ENCODE assay signal across 10 cellular contexts in genomic region chr16:84357191-84357651, GRCh38. TPM values are rescaled to one million over a fixed set of nuclear protein-coding genes. Genes with fewer than 3 reads are reported as not detected.
DNase-seq lines count a peak whose midpoint lies in the region; ATAC-seq and TF ChIP-seq lines count a peak whose summit lies in the region.
"Had no signal": no experiment of that assay in that cellular context is flagged by ENCODE, and none has a peak within 500 bp of the region (broad histone marks: within the 10 kb centered on the region; RNA-seq: fewer than 3 reads in every experiment).

No MANE protein-coding gene starts in this region.

- H3K27me3 Mint-ChIP-seq in activated CD8-positive, alpha-beta T cell treated with anti-CD3 and anti-CD28 coated beads for 36 hours = peaks cover 4% of the 10 kb centered on the region

- peaks cover 23 to 66% (median 42%) of the 10 kb centered on the region in 10 experiments for H3K4me1 ChIP-seq in BLaER1 treated with 17β-estradiol and CSF1 and Interleukin-3, amounts not matched to agents 10 nM and 100 nM
- no peaks in the 10 kb centered on the region for H3K4me1 ChIP-seq in uterus

- no peak for TF ChIP-seq CTCF in activated CD8-positive, alpha-beta T cell treated with anti-CD3 and anti-CD28 coated beads for 36 hours (IDR thresholded peaks at IDR 0.05)
- no peak for TF ChIP-seq CTCF in uterus (IDR thresholded peaks at IDR 0.05)

- peak; percentile 57 for ATAC-seq in activated CD8-positive, alpha-beta T cell treated with anti-CD3 and anti-CD28 coated beads for 36 hours
- ATAC-seq in HG02571 (IDR thresholded peaks at IDR 0.05; ENCODE audit: unreplicated experiment) (no peak), GM21825 (IDR thresholded peaks at IDR 0.05; ENCODE audit: unreplicated experiment) (no peak)

- CTCF ChIA-PET in activated CD8-positive, alpha-beta T cell treated with anti-CD3 and anti-CD28 coated beads for 36 hours (lab: Charles Lee) = no interaction called here

- H3K4me3 ChIP-seq in BLaER1 treated with 17β-estradiol and CSF1 and Interleukin-3, amounts not matched to agents 10 nM and 100 nM = no peak overlapping the region
- no peak overlapping the region for H3K4me3 ChIP-seq in uterus
- H3K4me3 ChIP-seq: skin epidermis had no signal

- no peaks in the 10 kb centered on the region for H3K36me3 ChIP-seq in BLaER1 treated with 17β-estradiol and CSF1 and Interleukin-3, amounts not matched to agents 10 nM and 100 nM
- no peaks in the 10 kb centered on the region for H3K36me3 ChIP-seq in uterus

- intact Hi-C loops in activated CD8-positive, alpha-beta T cell treated with anti-CD3 and anti-CD28 coated beads for 36 hours (cut with micrococcal nuclease) = no loop called here
- intact Hi-C loops in uterus (cut with DNase I; ENCODE audit: low total_unique reads) = no loop called here

- peak overlapping the region in 9 of 11 experiments; percentile 5 to 78 (median 54); a peak in 16 of 22 replicates for H3K4me2 ChIP-seq in BLaER1 treated with 17β-estradiol and CSF1 and Interleukin-3, amounts not matched to agents 10 nM and 100 nM

- H3K9me3 ChIP-seq in BLaER1 treated with 17β-estradiol and CSF1 and Interleukin-3, amounts not matched to agents 10 nM and 100 nM (replicated peaks in 1 of 11) = no peaks in the 10 kb centered on the region
- H3K9me3 ChIP-seq in uterus = no peaks in the 10 kb centered on the region

- peak overlapping the region in 4 of 11 experiments; percentile 12 to 46 (median 32); a peak in 7 of 22 replicates for H3K9ac ChIP-seq in BLaER1 treated with 17β-estradiol and CSF1 and Interleukin-3, amounts not matched to agents 10 nM and 100 nM

- H4K20me1 ChIP-seq in BLaER1 treated with 17β-estradiol and CSF1 and Interleukin-3, amounts not matched to agents 10 nM and 100 nM = no peaks in the 10 kb centered on the region

- H3K9me3 Mint-ChIP-seq in activated CD8-positive, alpha-beta T cell treated with anti-CD3 and anti-CD28 coated beads for 36 hours = no peaks in the 10 kb centered on the region

- peak overlapping the region in 5 of 11 experiments; percentile 41 to 73 (median 61); a peak in 10 of 22 replicates for H3K27ac ChIP-seq in BLaER1 treated with 17β-estradiol and CSF1 and Interleukin-3, amounts not matched to agents 10 nM and 100 nM
- H3K27ac ChIP-seq in uterus = no peak overlapping the region

- H3K4me3 Mint-ChIP-seq in activated CD8-positive, alpha-beta T cell treated with anti-CD3 and anti-CD28 coated beads for 36 hours = no peak overlapping the region

- no peak for TF ChIP-seq POLR2A in uterus (IDR thresholded peaks at IDR 0.05)

- no peaks in the 10 kb centered on the region for H3K36me3 Mint-ChIP-seq in activated CD8-positive, alpha-beta T cell treated with anti-CD3 and anti-CD28 coated beads for 36 hours (ENCODE audit: low read depth)

- peaks cover 31% of the 10 kb centered on the region for H3K4me1 Mint-ChIP-seq in activated CD8-positive, alpha-beta T cell treated with anti-CD3 and anti-CD28 coated beads for 36 hours (ENCODE audit: low read depth)

- H3K27ac Mint-ChIP-seq in activated CD8-positive, alpha-beta T cell treated with anti-CD3 and anti-CD28 coated beads for 36 hours = no peak overlapping the region

- no peaks in the 10 kb centered on the region for H3K27me3 ChIP-seq in BLaER1 treated with 17β-estradiol and CSF1 and Interleukin-3, amounts not matched to agents 10 nM and 100 nM
- no peaks in the 10 kb centered on the region for H3K27me3 ChIP-seq in uterus

- POLR2A ChIA-PET in activated CD8-positive, alpha-beta T cell treated with anti-CD3 and anti-CD28 coated beads for 36 hours (lab: Charles Lee) = no interaction called here

- DNase-seq in LHCN-M2 (ENCODE audit: low read depth) (peak; percentile 39), kidney tubule cell (ENCODE audit: low spot score) (peak; percentile 39), activated gamma-delta T cell (lab: John Stamatoyannopoulos, UW) (no peak), uterus (no peak)
- DNase-seq in activated CD8-positive, alpha-beta T cell treated with anti-CD3 and anti-CD28 coated beads for 36 hours = peak; percentile 52
- DNase-seq: Right ventricle myocardium superior had no signal

RNA-seq across cellular contexts. Expression of gene ATP2C2, which starts 11.1 kb away (rescaled TPM):
- total RNA-seq in LHCN-M2 (2014; rRNA removed) (not detected in 2 replicates), uterus (1 to 10 TPM in 1 of 4 donors, under 1 TPM in 3; 0.51 to 1.8 (median 0.84) TPM)
- 0.38 TPM for polyA plus RNA-seq in LHCN-M2 (2012)
- not detected for total RNA-seq in activated CD8-positive, alpha-beta T cell treated with anti-CD3 and anti-CD28 coated beads for 36 hours
- total RNA-seq: Right ventricle myocardium superior had no signal

Comparison
In these comparisons a context has a peak if more than half of its experiments do, and no peak if none do; other contexts are left out.
1. DNase-seq: peak in LHCN-M2 (single experiment), activated CD8-positive, alpha-beta T cell treated with anti-CD3 and anti-CD28 coated beads for 36 hours (single experiment) and kidney tubule cell (single experiment); none in activated gamma-delta T cell (single experiment) and uterus (0 of 2).